ENCODE assay signal across 9 cellular contexts in genomic region chr11:47566166-47566546, GRCh38. TPM values are rescaled to one million over a fixed set of nuclear protein-coding genes. Genes with fewer than 3 reads are reported as not detected.
A peak's percentile ranks its signal among the peaks of the same experiment; 100 is the strongest.
DNase-seq lines count a peak whose midpoint lies in the region; ATAC-seq, FAIRE-seq and TF ChIP-seq lines count a peak whose summit lies in the region.
"Had no signal": no experiment of that assay in that cellular context is flagged by ENCODE, and none has a peak within 500 bp of the region (broad histone marks: within the 10 kb centered on the region; RNA-seq: fewer than 3 reads in every experiment).

No MANE protein-coding gene starts in this region.

- CTCF ChIA-PET in HepG2 (lab: Yijun Ruan, JAX; ENCODE audit: low intra/inter-chr PET ratio, low total read pairs), result no interaction called here

- H3K4me3 ChIP-seq in BLaER1 (peak overlapping the region; percentile 83), astrocyte (ENCODE audit: insufficient read depth, low read depth, low read length) (peak overlapping the region; percentile 92), HepG2 (replicated peaks in 1 of 3; ENCODE audit: insufficient read depth in 1 of 3, low read depth in 2 of 3, low read length in 3 of 3) (peak overlapping the region; percentile 87 to 97 (median 97)), thyroid gland (replicated peaks in 1 of 3) (peak overlapping the region; percentile 90 to 96 (median 91))

- H3K4me3 Mint-ChIP-seq in HFFc6, result peak overlapping the region; percentile 87
- H3K4me3 Mint-ChIP-seq in astrocyte (ENCODE audit: unreplicated experiment), result peak overlapping the region; percentile 83

- no peak for TF ChIP-seq EP300 in HepG2 (IDR thresholded peaks at IDR 0.05; ENCODE audit: low read depth in 2 of 2, low read length in 2 of 2)
- TF ChIP-seq EP300 in HepG2 (CRISPR knock-in tag; IDR thresholded peaks at IDR 0.05; ENCODE audit: borderline replicate concordance), result no peak

- in situ Hi-C loops in HepG2 (cut with HindIII; ENCODE audit: extremely low pct_ligation_motif_present, low pct_unique_long_range_greater_than_20kb), result no loop called here

- DNase-seq in HFFc6 (no peak), astrocyte (ENCODE audit: low read depth) (no peak), HepG2 (ENCODE audit: low spot score) (no peak), thyroid gland (no peak), AG08395 (ENCODE audit: low spot score) (no peak), UCSD-AML1 (lab: John Stamatoyannopoulos, UW; ENCODE audit: unreplicated experiment) (no peak), A172 (ENCODE audit: low spot score) (no peak)

- peaks cover 18% of the 10 kb centered on the region for H4K20me1 ChIP-seq in BLaER1
- peaks cover 6% of the 10 kb centered on the region for H4K20me1 ChIP-seq in astrocyte (ENCODE audit: insufficient read depth, low read length)
- no peaks in the 10 kb centered on the region for H4K20me1 ChIP-seq in HepG2 (ENCODE audit: insufficient read depth, low read length)

- POLR2A ChIA-PET in HepG2 (lab: Yijun Ruan, JAX), result interaction anchor here (0.7 to 3.9 kb wide), 7 partner anchors 8 to 94 kb away, joined by 3 to 19 read pairs (median 4); partner anchors contain the start of genes CELF1, KBTBD4 and NDUFS3

- H3K36me3 ChIP-seq in BLaER1, result peaks cover 35% of the 10 kb centered on the region
- H3K36me3 ChIP-seq in astrocyte (ENCODE audit: insufficient read depth, low read length), result peaks cover 3% of the 10 kb centered on the region
- H3K36me3 ChIP-seq in HepG2 (replicated peaks in 1 of 2; ENCODE audit: control insufficient read depth in 1 of 2, insufficient read depth in 2 of 2, low read length in 2 of 2), result peaks cover 5 to 17% of the 10 kb centered on the region in 2 experiments; a peak in 4 of 5 replicates
- H3K36me3 ChIP-seq in thyroid gland, result peaks cover 0 to 2% of the 10 kb centered on the region in 2 donors

- WGBS in HepG2 (ENCODE audit: low lambda C conversion rate), result 1% methylated on average over 9 of the region's 16 CpGs
- WGBS in thyroid gland, 2 donors, result 38 to 50% methylated on average over 11 to 16 of the region's 16 CpGs

- H3K27me3 ChIP-seq in BLaER1, result no peaks in the 10 kb centered on the region
- H3K27me3 ChIP-seq in astrocyte (ENCODE audit: insufficient read depth, low read length), result no peaks in the 10 kb centered on the region
- no peaks in the 10 kb centered on the region for H3K27me3 ChIP-seq in HepG2 (ENCODE audit: control insufficient read depth in 1 of 2, insufficient read depth in 2 of 2, low read length in 2 of 2)
- H3K27me3 ChIP-seq in thyroid gland, result no peaks in the 10 kb centered on the region

- no peaks in the 10 kb centered on the region for H3K9me3 ChIP-seq in BLaER1
- no peaks in the 10 kb centered on the region for H3K9me3 ChIP-seq in astrocyte (ENCODE audit: insufficient read depth, low read depth, low read length)
- no peaks in the 10 kb centered on the region for H3K9me3 ChIP-seq in HepG2 (ENCODE audit: low read length)
- no peaks in the 10 kb centered on the region for H3K9me3 ChIP-seq in thyroid gland

- peak overlapping the region; percentile 89 for H3K27ac ChIP-seq in BLaER1
- H3K27ac ChIP-seq in astrocyte (ENCODE audit: low read depth, low read length), result peak overlapping the region; percentile 70
- peak overlapping the region; percentile 85 for H3K27ac ChIP-seq in HepG2 (ENCODE audit: extremely low read length, insufficient read depth, low read length)
- H3K27ac ChIP-seq in thyroid gland, result peak overlapping the region in 2 of 3 donors; percentile 75 to 76

- H3K4me1 ChIP-seq in BLaER1, result peaks cover 25% of the 10 kb centered on the region
- peaks cover 7% of the 10 kb centered on the region for H3K4me1 ChIP-seq in astrocyte (ENCODE audit: insufficient read depth, low read length)
- peaks cover 26% of the 10 kb centered on the region for H3K4me1 ChIP-seq in HepG2 (ENCODE audit: insufficient read depth, low read length)
- peaks cover 8 to 12% of the 10 kb centered on the region in 2 donors for H3K4me1 ChIP-seq in thyroid gland

- H3K4me2 ChIP-seq in BLaER1 (peak overlapping the region; percentile 93), astrocyte (ENCODE audit: low read length) (peak overlapping the region; percentile 97), HepG2 (ENCODE audit: low read depth, low read length) (peak overlapping the region; percentile 94)

- no peaks in the 10 kb centered on the region for H3K9me3 Mint-ChIP-seq in HFFc6
- H3K9me3 Mint-ChIP-seq in astrocyte (ENCODE audit: unreplicated experiment), result no peaks in the 10 kb centered on the region

- peak overlapping the region; percentile 92 for H3K9ac ChIP-seq in BLaER1
- peak overlapping the region; percentile 93 for H3K9ac ChIP-seq in astrocyte (ENCODE audit: low read length)
- peak overlapping the region; percentile 99 for H3K9ac ChIP-seq in HepG2 (ENCODE audit: insufficient read depth, low read depth, low read length)

- H3K27me3 Mint-ChIP-seq in HFFc6 (ENCODE audit: insufficient read depth) (no peaks in the 10 kb centered on the region; the same call in 1 of the 2 replicates), astrocyte (ENCODE audit: low read depth, unreplicated experiment) (no peaks in the 10 kb centered on the region)

- peaks cover 6% of the 10 kb centered on the region; the same call in 1 of the 2 replicates for H3K36me3 Mint-ChIP-seq in HFFc6 (ENCODE audit: low read depth)
- H3K36me3 Mint-ChIP-seq in astrocyte (ENCODE audit: low read depth, unreplicated experiment), result peaks cover 5% of the 10 kb centered on the region

- ATAC-seq in HepG2, result peak; percentile 42

- intact Hi-C loops in HepG2 (cut with micrococcal nuclease; ENCODE audit: unreplicated experiment) (no loop called here), thyroid gland (cut with DNase I) (no loop called here)

- H3K4me1 Mint-ChIP-seq in HFFc6 (ENCODE audit: low read depth) (peaks cover 13% of the 10 kb centered on the region), astrocyte (ENCODE audit: low read depth, unreplicated experiment) (no peaks in the 10 kb centered on the region)

- FAIRE-seq in astrocyte (lab: Jason Lieb, UNC) (no peak), HepG2 (lab: Jason Lieb, UNC) (no peak)

- H3K27ac Mint-ChIP-seq in HFFc6 (peak overlapping the region; percentile 52), astrocyte (ENCODE audit: unreplicated experiment) (no peak overlapping the region)

- peak overlapping the region; percentile 92 for H2AFZ ChIP-seq in astrocyte (ENCODE audit: low read depth, low read length)
- H2AFZ ChIP-seq in HepG2 (ENCODE audit: low read length), result no peak overlapping the region

- H3K79me2 ChIP-seq in astrocyte (ENCODE audit: insufficient read depth, low read length), result peaks cover 53% of the 10 kb centered on the region
- peaks cover 33% of the 10 kb centered on the region for H3K79me2 ChIP-seq in HepG2 (ENCODE audit: insufficient read depth, low read length)

- no peak for TF ChIP-seq RAD21 in HepG2 (CRISPR knock-in tag; IDR thresholded peaks at IDR 0.05)

- no TSS peak for BruUV-seq in HepG2 (replicated peaks; lab: Mats Ljungman, UMichigan)

- TF ChIP-seq CTCF in HFFc6 (IDR thresholded peaks at IDR 0.05), result no peak
- TF ChIP-seq CTCF in astrocyte (IDR thresholded peaks at IDR 0.05; ENCODE audit: insufficient read depth, low read depth, low read length), result no peak
- TF ChIP-seq CTCF in HepG2 (CRISPR knock-in tag; IDR thresholded peaks at IDR 0.05), result no peak
- no peak for TF ChIP-seq CTCF in thyroid gland (IDR thresholded peaks at IDR 0.05)

- TF ChIP-seq POLR2A in HepG2 (IDR thresholded peaks at IDR 0.05; ENCODE audit: insufficient read depth in 1 of 2, low read depth in 2 of 2, low read length in 2 of 2) (no peak), thyroid gland (IDR thresholded peaks at IDR 0.05) (no peak)

RNA-seq across cellular contexts. Expression of gene PTPMT1, which starts 0.8 kb away (rescaled TPM):
- total RNA-seq in HFFc6 (2021; fragmentation: NEBNext Ultra II Directional; extraction: Animal tissue kit (Norgen Biotek cat#: 25700)), result 10 to 100 TPM; 51.8 to 64.2 (median 54.5) TPM
- total RNA-seq in astrocyte (32.4 and 33.9 TPM in 2 replicates), HepG2 (2016; rRNA removed; fragmentation: Illumina TruSeq; extraction: Trizol) (91.5 and 129 TPM in 2 replicates), thyroid gland (100 to 1,000 TPM in 3 of 4 donors, 10 to 100 TPM in 1; 93.9 to 149 (median 125) TPM)
- 298 and 321 TPM in 2 replicates for total RNA-seq in HepG2 (2016; cell fraction: cytosol; rRNA removed; fragmentation: Illumina TruSeq; extraction: Trizol; ENCODE audit: low read depth)
- 81.6 and 129 TPM in 2 replicates for total RNA-seq in HepG2 (2016; cell fraction: insoluble cytoplasmic fraction; rRNA removed; fragmentation: Illumina TruSeq; extraction: Trizol)
- total RNA-seq in HepG2 (2016; cell fraction: membrane; rRNA removed; fragmentation: Illumina TruSeq; extraction: Trizol), result 276 and 295 TPM in 2 replicates
- total RNA-seq in HepG2 (2016; cell fraction: nucleus; rRNA removed; fragmentation: Illumina TruSeq; extraction: Trizol), result 68.5 and 73.1 TPM in 2 replicates
- 55.6 and 59.4 TPM in 2 replicates for polyA plus RNA-seq in HepG2 (2011; rRNA removed)
- 75.6 and 88.6 TPM in 2 replicates for polyA plus RNA-seq in HepG2 (2011; cell fraction: cytosol; rRNA removed)
- polyA plus RNA-seq in HepG2 (2011; cell fraction: nucleus; rRNA removed), result 25.5 and 28.0 TPM in 2 replicates
- polyA plus RNA-seq in HepG2 (2012), result 46.9 and 52.6 TPM in 2 replicates
- polyA plus RNA-seq in HepG2 (2016; cell fraction: cytosol; fragmentation: Illumina TruSeq; extraction: Trizol; ENCODE audit: low read depth), result 363 and 406 TPM in 2 replicates
- polyA plus RNA-seq in HepG2 (2016; cell fraction: insoluble cytoplasmic fraction; fragmentation: Illumina TruSeq; extraction: Trizol; ENCODE audit: low read depth), result 80.1 and 94.0 TPM in 2 replicates
- 256 and 270 TPM in 2 replicates for polyA plus RNA-seq in HepG2 (2016; cell fraction: membrane; fragmentation: Illumina TruSeq; extraction: Trizol; ENCODE audit: low read depth)
- polyA plus RNA-seq in HepG2 (2016; cell fraction: nucleus; fragmentation: Illumina TruSeq; extraction: Trizol; ENCODE audit: insufficient read depth, low read depth), result 125 and 127 TPM in 2 replicates
- 42.4 and 68.4 TPM in 2 replicates for polyA minus RNA-seq in HepG2 (2011; rRNA and poly(A)+ RNA removed; ENCODE audit: low replicate concordance)
- 19.5 and 22.2 TPM in 2 replicates for polyA minus RNA-seq in HepG2 (2011; cell fraction: cytosol; rRNA and poly(A)+ RNA removed)
- 21.8 and 25.0 TPM in 2 replicates for polyA minus RNA-seq in HepG2 (2011; cell fraction: nucleus; rRNA and poly(A)+ RNA removed)
- 225 and 253 TPM in 2 replicates for total RNA-seq in A172 (2014; rRNA removed; shearing (Covaris generic))

RNA-seq across cellular contexts. Expression of gene KBTBD4, which starts 12.6 kb away (rescaled TPM):
- 10 to 100 TPM; 15.9 to 19.4 (median 18.4) TPM for total RNA-seq in HFFc6 (2021; fragmentation: NEBNext Ultra II Directional; extraction: Animal tissue kit (Norgen Biotek cat#: 25700))
- total RNA-seq in astrocyte (11.9 and 12.5 TPM in 2 replicates), HepG2 (2016; rRNA removed; fragmentation: Illumina TruSeq; extraction: Trizol) (12.8 and 16.3 TPM in 2 replicates), thyroid gland (10 to 100 TPM; 22.8 to 34.5 (median 30.7) TPM)
- 1.7 and 3.2 TPM in 2 replicates for total RNA-seq in HepG2 (2016; cell fraction: cytosol; rRNA removed; fragmentation: Illumina TruSeq; extraction: Trizol; ENCODE audit: low read depth)
- total RNA-seq in HepG2 (2016; cell fraction: insoluble cytoplasmic fraction; rRNA removed; fragmentation: Illumina TruSeq; extraction: Trizol), result 11.8 and 15.3 TPM in 2 replicates
- 4.6 and 5.3 TPM in 2 replicates for total RNA-seq in HepG2 (2016; cell fraction: membrane; rRNA removed; fragmentation: Illumina TruSeq; extraction: Trizol)
- 6.6 and 6.7 TPM in 2 replicates for total RNA-seq in HepG2 (2016; cell fraction: nucleus; rRNA removed; fragmentation: Illumina TruSeq; extraction: Trizol)
- 8.5 and 10.4 TPM in 2 replicates for polyA plus RNA-seq in HepG2 (2011; rRNA removed)
- polyA plus RNA-seq in HepG2 (2011; cell fraction: cytosol; rRNA removed), result 10.7 and 10.9 TPM in 2 replicates
- polyA plus RNA-seq in HepG2 (2011; cell fraction: nucleus; rRNA removed), result 4.4 and 5.2 TPM in 2 replicates
- polyA plus RNA-seq in HepG2 (2012), result 6.3 and 8.1 TPM in 2 replicates
- 0.88 and 1.1 TPM in 2 replicates for polyA plus RNA-seq in HepG2 (2016; cell fraction: cytosol; fragmentation: Illumina TruSeq; extraction: Trizol; ENCODE audit: low read depth)
- polyA plus RNA-seq in HepG2 (2016; cell fraction: insoluble cytoplasmic fraction; fragmentation: Illumina TruSeq; extraction: Trizol; ENCODE audit: low read depth), result 13.5 and 13.9 TPM in 2 replicates
- polyA plus RNA-seq in HepG2 (2016; cell fraction: membrane; fragmentation: Illumina TruSeq; extraction: Trizol; ENCODE audit: low read depth), result 2.7 and 3.1 TPM in 2 replicates
- polyA plus RNA-seq in HepG2 (2016; cell fraction: nucleus; fragmentation: Illumina TruSeq; extraction: Trizol; ENCODE audit: insufficient read depth, low read depth), result 7.0 and 7.3 TPM in 2 replicates
- polyA minus RNA-seq in HepG2 (2011; rRNA and poly(A)+ RNA removed; ENCODE audit: low replicate concordance), result 23.9 and 78.0 TPM in 2 replicates
- 6.1 and 7.7 TPM in 2 replicates for polyA minus RNA-seq in HepG2 (2011; cell fraction: cytosol; rRNA and poly(A)+ RNA removed)
- 6.1 and 6.6 TPM in 2 replicates for polyA minus RNA-seq in HepG2 (2011; cell fraction: nucleus; rRNA and poly(A)+ RNA removed)
- 44.7 and 60.4 TPM in 2 replicates for total RNA-seq in A172 (2014; rRNA removed; shearing (Covaris generic))

RNA-seq across cellular contexts. Expression of gene NDUFS3, which starts 12.7 kb away (rescaled TPM):
- total RNA-seq in HFFc6 (2021; fragmentation: NEBNext Ultra II Directional; extraction: Animal tissue kit (Norgen Biotek cat#: 25700)), result 100 to 1,000 TPM in 3 of 6 experiments, 10 to 100 TPM in 3; 97.0 to 105 (median 99.8) TPM
- total RNA-seq in astrocyte, result 80.7 and 88.7 TPM in 2 replicates
- total RNA-seq in HepG2 (2016; rRNA removed; fragmentation: Illumina TruSeq; extraction: Trizol), result 151 and 177 TPM in 2 replicates
- total RNA-seq in HepG2 (2016; cell fraction: cytosol; rRNA removed; fragmentation: Illumina TruSeq; extraction: Trizol; ENCODE audit: low read depth), result 63.9 and 66.7 TPM in 2 replicates
- total RNA-seq in HepG2 (2016; cell fraction: insoluble cytoplasmic fraction; rRNA removed; fragmentation: Illumina TruSeq; extraction: Trizol), result 156 and 192 TPM in 2 replicates
- 73.2 and 73.9 TPM in 2 replicates for total RNA-seq in HepG2 (2016; cell fraction: membrane; rRNA removed; fragmentation: Illumina TruSeq; extraction: Trizol)
- 95.2 and 101 TPM in 2 replicates for total RNA-seq in HepG2 (2016; cell fraction: nucleus; rRNA removed; fragmentation: Illumina TruSeq; extraction: Trizol)
- polyA plus RNA-seq in HepG2 (2011; rRNA removed), result 136 and 184 TPM in 2 replicates
- 250 and 309 TPM in 2 replicates for polyA plus RNA-seq in HepG2 (2011; cell fraction: cytosol; rRNA removed)
- polyA plus RNA-seq in HepG2 (2011; cell fraction: nucleus; rRNA removed), result 121 and 147 TPM in 2 replicates
- 68.1 and 104 TPM in 2 replicates for polyA plus RNA-seq in HepG2 (2012)
- polyA plus RNA-seq in HepG2 (2016; cell fraction: cytosol; fragmentation: Illumina TruSeq; extraction: Trizol; ENCODE audit: low read depth), result 59.5 and 64.2 TPM in 2 replicates
- polyA plus RNA-seq in HepG2 (2016; cell fraction: insoluble cytoplasmic fraction; fragmentation: Illumina TruSeq; extraction: Trizol; ENCODE audit: low read depth), result 207 and 214 TPM in 2 replicates
- polyA plus RNA-seq in HepG2 (2016; cell fraction: membrane; fragmentation: Illumina TruSeq; extraction: Trizol; ENCODE audit: low read depth), result 60.1 and 66.7 TPM in 2 replicates
- polyA plus RNA-seq in HepG2 (2016; cell fraction: nucleus; fragmentation: Illumina TruSeq; extraction: Trizol; ENCODE audit: insufficient read depth, low read depth), result 195 and 196 TPM in 2 replicates
- polyA minus RNA-seq in HepG2 (2011; rRNA and poly(A)+ RNA removed; ENCODE audit: low replicate concordance), result 139 and 344 TPM in 2 replicates
- 32.1 and 32.6 TPM in 2 replicates for polyA minus RNA-seq in HepG2 (2011; cell fraction: cytosol; rRNA and poly(A)+ RNA removed)
- polyA minus RNA-seq in HepG2 (2011; cell fraction: nucleus; rRNA and poly(A)+ RNA removed), result 45.3 and 46.7 TPM in 2 replicates
- total RNA-seq in thyroid gland, result 10 to 100 TPM; 42.6 to 84.3 (median 81.2) TPM
- total RNA-seq in A172 (2014; rRNA removed; shearing (Covaris generic)), result 152 and 165 TPM in 2 replicates

RNA-seq across cellular contexts. Expression of gene CELF1, which starts 13.2 kb away (rescaled TPM):
- total RNA-seq in HFFc6 (2021; fragmentation: NEBNext Ultra II Directional; extraction: Animal tissue kit (Norgen Biotek cat#: 25700)), result 100 to 1,000 TPM; 103 to 131 (median 120) TPM
- total RNA-seq in astrocyte, result 92.8 and 101 TPM in 2 replicates
- total RNA-seq in HepG2 (2016; rRNA removed; fragmentation: Illumina TruSeq; extraction: Trizol), result 80.1 and 93.4 TPM in 2 replicates
- total RNA-seq in HepG2 (2016; cell fraction: cytosol; rRNA removed; fragmentation: Illumina TruSeq; extraction: Trizol; ENCODE audit: low read depth), result 11.9 and 18.9 TPM in 2 replicates
- total RNA-seq in HepG2 (2016; cell fraction: insoluble cytoplasmic fraction; rRNA removed; fragmentation: Illumina TruSeq; extraction: Trizol), result 79.6 and 87.8 TPM in 2 replicates
- total RNA-seq in HepG2 (2016; cell fraction: membrane; rRNA removed; fragmentation: Illumina TruSeq; extraction: Trizol), result 21.9 and 25.0 TPM in 2 replicates
- total RNA-seq in HepG2 (2016; cell fraction: nucleus; rRNA removed; fragmentation: Illumina TruSeq; extraction: Trizol), result 82.4 and 83.3 TPM in 2 replicates
- polyA plus RNA-seq in HepG2 (2011; rRNA removed), result 69.0 and 70.4 TPM in 2 replicates
- 39.2 and 40.8 TPM in 2 replicates for polyA plus RNA-seq in HepG2 (2011; cell fraction: cytosol; rRNA removed)
- polyA plus RNA-seq in HepG2 (2011; cell fraction: nucleus; rRNA removed), result 119 and 122 TPM in 2 replicates
- polyA plus RNA-seq in HepG2 (2012), result 26.5 and 31.0 TPM in 2 replicates
- polyA plus RNA-seq in HepG2 (2016; cell fraction: cytosol; fragmentation: Illumina TruSeq; extraction: Trizol; ENCODE audit: low read depth), result 1.3 and 1.7 TPM in 2 replicates
- 45.5 and 54.9 TPM in 2 replicates for polyA plus RNA-seq in HepG2 (2016; cell fraction: insoluble cytoplasmic fraction; fragmentation: Illumina TruSeq; extraction: Trizol; ENCODE audit: low read depth)
- 4.2 and 6.0 TPM in 2 replicates for polyA plus RNA-seq in HepG2 (2016; cell fraction: membrane; fragmentation: Illumina TruSeq; extraction: Trizol; ENCODE audit: low read depth)
- polyA plus RNA-seq in HepG2 (2016; cell fraction: nucleus; fragmentation: Illumina TruSeq; extraction: Trizol; ENCODE audit: insufficient read depth, low read depth), result 81.4 and 92.9 TPM in 2 replicates
- 153 and 310 TPM in 2 replicates for polyA minus RNA-seq in HepG2 (2011; rRNA and poly(A)+ RNA removed; ENCODE audit: low replicate concordance)
- 51.3 and 63.1 TPM in 2 replicates for polyA minus RNA-seq in HepG2 (2011; cell fraction: cytosol; rRNA and poly(A)+ RNA removed)
- 123 and 152 TPM in 2 replicates for polyA minus RNA-seq in HepG2 (2011; cell fraction: nucleus; rRNA and poly(A)+ RNA removed)
- total RNA-seq in thyroid gland, result 100 to 1,000 TPM in 3 of 4 donors, 10 to 100 TPM in 1; 87.3 to 144 (median 111) TPM
- total RNA-seq in A172 (2014; rRNA removed; shearing (Covaris generic)), result 94.7 and 115 TPM in 2 replicates

RNA-seq across cellular contexts. Expression of gene FAM180B, which starts 20.3 kb away (rescaled TPM):
- not detected for total RNA-seq in HFFc6 (2021; fragmentation: NEBNext Ultra II Directional; extraction: Animal tissue kit (Norgen Biotek cat#: 25700))
- total RNA-seq in astrocyte (0.16 TPM in 1 of 2 replicates, not detected in the other), HepG2 (2016; rRNA removed; fragmentation: Illumina TruSeq; extraction: Trizol) (0.40 and 0.42 TPM in 2 replicates), thyroid gland (1 to 10 TPM in 3 of 4 donors, under 1 TPM in 1; 0.83 to 3.1 (median 1.4) TPM)
- total RNA-seq in HepG2 (2016; cell fraction: cytosol; rRNA removed; fragmentation: Illumina TruSeq; extraction: Trizol; ENCODE audit: low read depth), result 0.30 and 0.44 TPM in 2 replicates
- total RNA-seq in HepG2 (2016; cell fraction: insoluble cytoplasmic fraction; rRNA removed; fragmentation: Illumina TruSeq; extraction: Trizol), result 0.26 TPM in 1 of 2 replicates, not detected in the other
- 0.31 and 0.34 TPM in 2 replicates for total RNA-seq in HepG2 (2016; cell fraction: membrane; rRNA removed; fragmentation: Illumina TruSeq; extraction: Trizol)
- 0.34 and 0.37 TPM in 2 replicates for total RNA-seq in HepG2 (2016; cell fraction: nucleus; rRNA removed; fragmentation: Illumina TruSeq; extraction: Trizol)
- 0.72 and 1.0 TPM in 2 replicates for polyA plus RNA-seq in HepG2 (2011; rRNA removed)
- polyA plus RNA-seq in HepG2 (2011; cell fraction: cytosol; rRNA removed), result 0.46 and 0.60 TPM in 2 replicates
- 2.4 and 3.5 TPM in 2 replicates for polyA plus RNA-seq in HepG2 (2011; cell fraction: nucleus; rRNA removed)
- polyA plus RNA-seq in HepG2 (2012), result 0.45 and 0.86 TPM in 2 replicates
- 0.21 and 0.43 TPM in 2 replicates for polyA plus RNA-seq in HepG2 (2016; cell fraction: cytosol; fragmentation: Illumina TruSeq; extraction: Trizol; ENCODE audit: low read depth)
- 0.16 TPM in 1 of 2 replicates, not detected in the other for polyA plus RNA-seq in HepG2 (2016; cell fraction: insoluble cytoplasmic fraction; fragmentation: Illumina TruSeq; extraction: Trizol; ENCODE audit: low read depth)
- 0.38 and 0.40 TPM in 2 replicates for polyA plus RNA-seq in HepG2 (2016; cell fraction: membrane; fragmentation: Illumina TruSeq; extraction: Trizol; ENCODE audit: low read depth)
- polyA plus RNA-seq in HepG2 (2016; cell fraction: nucleus; fragmentation: Illumina TruSeq; extraction: Trizol; ENCODE audit: insufficient read depth, low read depth), result 0.56 and 0.70 TPM in 2 replicates
- polyA minus RNA-seq in HepG2 (2011; rRNA and poly(A)+ RNA removed; ENCODE audit: low replicate concordance), result 0.23 and 1.0 TPM in 2 replicates
- polyA minus RNA-seq in HepG2 (2011; cell fraction: cytosol; rRNA and poly(A)+ RNA removed), result not detected in 2 replicates
- 0.52 and 0.75 TPM in 2 replicates for polyA minus RNA-seq in HepG2 (2011; cell fraction: nucleus; rRNA and poly(A)+ RNA removed)
- not detected in 2 replicates for total RNA-seq in A172 (2014; rRNA removed; shearing (Covaris generic))
- total RNA-seq: renal cortical epithelial cell had no signal
